In genomic region chr18:48023334-48024008, GRCh38 we compare ENCODE assay signal across 8 cellular contexts.
DNase-seq lines count a peak whose midpoint lies in the region; ATAC-seq and TF ChIP-seq lines count a peak whose summit lies in the region.

No MANE protein-coding gene starts in this region.

- ATAC-seq in gastroesophageal sphincter (peak; percentile 31), GM21360 (IDR thresholded peaks at IDR 0.05; ENCODE audit: unreplicated experiment) (no peak)

- H3K4me3 ChIP-seq in gastroesophageal sphincter (no peak overlapping the region), retinal pigment epithelial cell (ENCODE audit: low read length) (no peak overlapping the region)

- no peaks in the 10 kb centered on the region for H3K9me3 ChIP-seq in gastroesophageal sphincter

- H3K36me3 ChIP-seq in gastroesophageal sphincter: no peaks in the 10 kb centered on the region

- peaks cover 27% of the 10 kb centered on the region for H3K27me3 Mint-ChIP-seq in activated T-cell treated with anti-CD3 and anti-CD28 coated beads, Interleukin-2, amount 50 U/mL, for 24 hours

- peak; percentile 48 for DNase-seq in activated effector memory CD4-positive, alpha-beta T cell treated with anti-CD3 and anti-CD28 coated beads, Interleukin-2, amount 50 U/mL, for 16 hours
- DNase-seq in activated effector memory CD4-positive, alpha-beta T cell treated with Interleukin-2 at 50 U/mL for 16 hours: no peak
- DNase-seq in NCI-H1105 (lab: John Stamatoyannopoulos, UW) (peak; percentile 78), SW480 (ENCODE audit: low spot score) (peak; percentile 44), retinal pigment epithelial cell (ENCODE audit: low read depth) (no peak)
- DNase-seq in activated T-cell treated with anti-CD3 and anti-CD28 coated beads, Interleukin-2, amount 50 U/mL, for 24 hours: no peak

- H3K27ac ChIP-seq in gastroesophageal sphincter: no peak overlapping the region

- no peaks in the 10 kb centered on the region for H3K36me3 Mint-ChIP-seq in activated T-cell treated with anti-CD3 and anti-CD28 coated beads, Interleukin-2, amount 50 U/mL, for 24 hours (ENCODE audit: low read depth)

- peaks cover 4% of the 10 kb centered on the region for H3K4me1 Mint-ChIP-seq in activated T-cell treated with anti-CD3 and anti-CD28 coated beads, Interleukin-2, amount 50 U/mL, for 24 hours (ENCODE audit: low read depth)

- TF ChIP-seq CTCF in gastroesophageal sphincter (IDR thresholded peaks at IDR 0.05) (peak in 3 of 4 experiments; percentile 18 to 58 (median 35)), retinal pigment epithelial cell (conservative IDR thresholded peaks at IDR 0.05; ENCODE audit: low read depth, low read length) (peak; percentile 72)

- 48 to 50% methylated on average over 3 of the region's 9 CpGs for WGBS in gastroesophageal sphincter (ENCODE audit: low coverage in 1 of 2), 2 donors

- H3K4me1 ChIP-seq in gastroesophageal sphincter: peaks cover 0 to 49% (median 18%) of the 10 kb centered on the region in 3 donors

- TF ChIP-seq EP300 in gastroesophageal sphincter (IDR thresholded peaks at IDR 0.05): no peak

- H3K4me3 Mint-ChIP-seq in activated T-cell treated with anti-CD3 and anti-CD28 coated beads, Interleukin-2, amount 50 U/mL, for 24 hours: no peak overlapping the region

- no peak for TF ChIP-seq POLR2A in gastroesophageal sphincter (IDR thresholded peaks at IDR 0.05)

- H3K27ac Mint-ChIP-seq in activated T-cell treated with anti-CD3 and anti-CD28 coated beads, Interleukin-2, amount 50 U/mL, for 24 hours: no peak overlapping the region

- H3K9me3 Mint-ChIP-seq in activated T-cell treated with anti-CD3 and anti-CD28 coated beads, Interleukin-2, amount 50 U/mL, for 24 hours: no peaks in the 10 kb centered on the region

- H3K27me3 ChIP-seq in gastroesophageal sphincter: peaks cover 12% of the 10 kb centered on the region

Comparison
In these comparisons a context has a peak if more than half of its experiments do, and no peak if none do; other contexts are left out.
1. DNase-seq: peak in activated effector memory CD4-positive, alpha-beta T cell treated with anti-CD3 and anti-CD28 coated beads, Interleukin-2, amount 50 U/mL, for 16 hours (single experiment), NCI-H1105 (single experiment) and SW480 (single experiment); none in activated effector memory CD4-positive, alpha-beta T cell treated with Interleukin-2 at 50 U/mL for 16 hours (single experiment), retinal pigment epithelial cell (single experiment) and activated T-cell treated with anti-CD3 and anti-CD28 coated beads, Interleukin-2, amount 50 U/mL, for 24 hours (single experiment).